ENCODE assay signal across 8 cellular contexts in genomic region chr20:18276821-18277220, GRCh38. TPM values are rescaled to one million over a fixed set of nuclear protein-coding genes. Genes with fewer than 3 reads are reported as not detected.
DNase-seq lines count a peak whose midpoint lies in the region; ATAC-seq, FAIRE-seq and TF ChIP-seq lines count a peak whose summit lies in the region.

No MANE protein-coding gene starts in this region.

- peak; percentile 71 for FAIRE-seq in G401.6 (lab: Jason Lieb, UNC)

- no peaks in the 10 kb centered on the region for H3K36me3 Mint-ChIP-seq in activated CD8-positive, alpha-beta T cell treated with anti-CD3 and anti-CD28 coated beads for 36 hours (ENCODE audit: low read depth)
- no peaks in the 10 kb centered on the region for H3K36me3 Mint-ChIP-seq in endothelial cell (ENCODE audit: low read depth, unreplicated experiment)

- POLR2A ChIA-PET in activated CD8-positive, alpha-beta T cell treated with anti-CD3 and anti-CD28 coated beads for 36 hours (lab: Charles Lee): no interaction called here

- no peaks in the 10 kb centered on the region for H3K9me3 Mint-ChIP-seq in activated CD8-positive, alpha-beta T cell treated with anti-CD3 and anti-CD28 coated beads for 36 hours
- H3K9me3 Mint-ChIP-seq in endothelial cell (ENCODE audit: unreplicated experiment): no peaks in the 10 kb centered on the region
- no peaks in the 10 kb centered on the region for H3K9me3 Mint-ChIP-seq in stimulated activated naive CD8-positive, alpha-beta T cell treated with anti-CD3 and anti-CD28 coated beads, Interleukin-15, amount 100 ng/mL, for 72 hours

- H3K27me3 Mint-ChIP-seq in activated CD8-positive, alpha-beta T cell treated with anti-CD3 and anti-CD28 coated beads for 36 hours: peaks cover 32% of the 10 kb centered on the region
- H3K27me3 Mint-ChIP-seq in endothelial cell (ENCODE audit: unreplicated experiment): no peaks in the 10 kb centered on the region
- H3K27me3 Mint-ChIP-seq in stimulated activated naive CD8-positive, alpha-beta T cell treated with anti-CD3 and anti-CD28 coated beads, Interleukin-15, amount 100 ng/mL, for 72 hours: peaks cover 58% of the 10 kb centered on the region

- CTCF ChIA-PET in activated CD8-positive, alpha-beta T cell treated with anti-CD3 and anti-CD28 coated beads for 36 hours (lab: Charles Lee): interaction anchor here (0.7 to 2.4 kb wide), 8 partner anchors 9 to 306 kb away, joined by 3 to 10 read pairs (median 3); partner anchors contain the start of gene ZNF133

- peaks cover 4% of the 10 kb centered on the region for H3K4me1 Mint-ChIP-seq in activated CD8-positive, alpha-beta T cell treated with anti-CD3 and anti-CD28 coated beads for 36 hours (ENCODE audit: low read depth)
- peaks cover 6% of the 10 kb centered on the region for H3K4me1 Mint-ChIP-seq in endothelial cell (ENCODE audit: unreplicated experiment)
- peaks cover 7% of the 10 kb centered on the region for H3K4me1 Mint-ChIP-seq in stimulated activated naive CD8-positive, alpha-beta T cell treated with anti-CD3 and anti-CD28 coated beads, Interleukin-15, amount 100 ng/mL, for 72 hours

- ATAC-seq in HG03469 (IDR thresholded peaks at IDR 0.05; ENCODE audit: unreplicated experiment) (peak; percentile 44), HG03565 (IDR thresholded peaks at IDR 0.05; ENCODE audit: unreplicated experiment) (no peak)
- peak; percentile 93 for ATAC-seq in activated CD8-positive, alpha-beta T cell treated with anti-CD3 and anti-CD28 coated beads for 36 hours
- ATAC-seq in stimulated activated naive CD8-positive, alpha-beta T cell treated with anti-CD3 and anti-CD28 coated beads, Interleukin-15, amount 100 ng/mL, for 72 hours: peak; percentile 93

- no peak overlapping the region for H3K27ac Mint-ChIP-seq in activated CD8-positive, alpha-beta T cell treated with anti-CD3 and anti-CD28 coated beads for 36 hours
- no peak overlapping the region for H3K27ac Mint-ChIP-seq in endothelial cell (ENCODE audit: unreplicated experiment)
- H3K27ac Mint-ChIP-seq in stimulated activated naive CD8-positive, alpha-beta T cell treated with anti-CD3 and anti-CD28 coated beads, Interleukin-15, amount 100 ng/mL, for 72 hours: no peak overlapping the region

- TF ChIP-seq CTCF in activated CD8-positive, alpha-beta T cell treated with anti-CD3 and anti-CD28 coated beads for 36 hours (IDR thresholded peaks at IDR 0.05): peak; percentile 87
- peak; percentile 70 for TF ChIP-seq CTCF in endothelial cell (IDR thresholded peaks at IDR 0.05; ENCODE audit: unreplicated experiment)

- intact Hi-C loops in activated CD8-positive, alpha-beta T cell treated with anti-CD3 and anti-CD28 coated beads for 36 hours (cut with micrococcal nuclease): loop anchor here (5.0 kb wide), 1 partner anchor 140 kb away; the partner anchor contains the start of genes KAT14 and PET117

- no peak overlapping the region for H3K4me3 Mint-ChIP-seq in activated CD8-positive, alpha-beta T cell treated with anti-CD3 and anti-CD28 coated beads for 36 hours
- no peak overlapping the region for H3K4me3 Mint-ChIP-seq in endothelial cell (ENCODE audit: unreplicated experiment)
- H3K4me3 Mint-ChIP-seq in stimulated activated naive CD8-positive, alpha-beta T cell treated with anti-CD3 and anti-CD28 coated beads, Interleukin-15, amount 100 ng/mL, for 72 hours: peak overlapping the region in 1 of 2 donors; percentile 8

- peak; percentile 88 for DNase-seq in NCI-H69 (lab: John Stamatoyannopoulos, UW)
- DNase-seq in activated CD8-positive, alpha-beta T cell treated with anti-CD3 and anti-CD28 coated beads for 36 hours: peak; percentile 83
- DNase-seq in endothelial cell (ENCODE audit: low spot score): peak; percentile 86
- DNase-seq in mucosa of gallbladder (ENCODE audit: low spot score): peak; percentile 71
- DNase-seq in stimulated activated naive CD8-positive, alpha-beta T cell treated with anti-CD3 and anti-CD28 coated beads, Interleukin-15, amount 100 ng/mL, for 72 hours: peak; percentile 54 to 76

RNA-seq across cellular contexts. Expression of gene ZNF133, which starts 11.5 kb away (rescaled TPM):
- 1 to 10 TPM; 8.0 TPM for total RNA-seq in activated CD8-positive, alpha-beta T cell treated with anti-CD3 and anti-CD28 coated beads for 36 hours
- 14.1 TPM for total RNA-seq in endothelial cell (ENCODE audit: unreplicated experiment)
- total RNA-seq in mucosa of gallbladder: 12.7 TPM
